ENCODE assay signal across 8 cellular contexts in genomic region chr17:68234726-68235335, GRCh38. TPM values are rescaled to one million over a fixed set of nuclear protein-coding genes. Genes with fewer than 3 reads are reported as not detected.
A peak's percentile ranks its signal among the peaks of the same experiment; 100 is the strongest.
DNase-seq lines count a peak whose midpoint lies in the region; ATAC-seq and TF ChIP-seq lines count a peak whose summit lies in the region.
"Not testable (repeated sequence)": the region's sequence is repeated elsewhere in the genome, so short reads cannot be mapped to it uniquely, and the experiment has no call there.

No MANE protein-coding gene starts in this region.

- H2AK5ac ChIP-seq in mesenchymal stem cell (ENCODE audit: low read length, severe bottlenecking) = not testable (repeated sequence)

- WGBS in mesenchymal stem cell = 66% methylated on average over 6 of the region's 12 CpGs

- not testable (repeated sequence) for H2AFZ ChIP-seq in mesenchymal stem cell (ENCODE audit: low read depth, low read length)

- not testable (repeated sequence) for H3K36me3 Mint-ChIP-seq in T-helper 17 cell (ENCODE audit: low read depth)
- peaks cover 18 to 36% of the 10 kb centered on the region in 2 donors for H3K36me3 Mint-ChIP-seq in stimulated activated naive B cell treated with anti-CD40 and anti-IgM and Interleukin-4, amounts not matched to agents 10 μg/mL and 1 μg/mL and 100 μg/mL, for 72 hours

- H2BK15ac ChIP-seq in mesenchymal stem cell (ENCODE audit: low read depth, poor library complexity, severe bottlenecking) = not testable (repeated sequence)

- H3K27ac Mint-ChIP-seq in T-helper 17 cell = peak overlapping the region; percentile 83
- peak overlapping the region; percentile 98 for H3K27ac Mint-ChIP-seq in stimulated activated naive B cell treated with anti-CD40 and anti-IgM and Interleukin-4, amounts not matched to agents 10 μg/mL and 1 μg/mL and 100 μg/mL, for 72 hours

- H3K4me1 ChIP-seq in DOHH2 (ENCODE audit: control insufficient read depth, low read length) = peaks cover 66% of the 10 kb centered on the region
- not testable (repeated sequence) for H3K4me1 ChIP-seq in mesenchymal stem cell (ENCODE audit: control insufficient read depth, insufficient read depth, low read depth, low read length)

- H3K9me2 ChIP-seq in DOHH2 (replicated peaks; ENCODE audit: control insufficient read depth, low read length) = not testable (repeated sequence)

- not testable (repeated sequence) for H3K9me3 ChIP-seq in DOHH2 (ENCODE audit: control insufficient read depth, insufficient read depth, low read length); T-helper 17 cell (ENCODE audit: control insufficient read depth, low read length, poor library complexity, severe bottlenecking); mesenchymal stem cell (ENCODE audit: control insufficient read depth, low read length)

- H2BK5ac ChIP-seq in mesenchymal stem cell (ENCODE audit: low read depth, low read length, poor library complexity, severe bottlenecking) = not testable (repeated sequence)

- not testable (repeated sequence) for H3K79me1 ChIP-seq in mesenchymal stem cell (replicated peaks; ENCODE audit: low read length, poor library complexity, severe bottlenecking)

- ATAC-seq in T-helper 17 cell = peak; percentile 9
- peak; percentile 46 to 52 for ATAC-seq in stimulated activated naive B cell treated with anti-CD40 and anti-IgM and Interleukin-4, amounts not matched to agents 10 μg/mL and 1 μg/mL and 100 μg/mL, for 72 hours (replicated peaks)

- DNase-seq in H4 (ENCODE audit: low spot score) = peak; percentile 94
- DNase-seq in M059J (ENCODE audit: low read depth) = peak; percentile 95
- peak in 1 of 3 donors; percentile 27 for DNase-seq in T-helper 17 cell
- peak; percentile 91 for DNase-seq in fibroblast of mammary gland (ENCODE audit: low read depth)
- DNase-seq in mesenchymal stem cell = peak; percentile 97
- DNase-seq in stimulated activated naive B cell treated with anti-CD40 and anti-IgM and Interleukin-4, amounts not matched to agents 10 μg/mL and 1 μg/mL and 100 μg/mL, for 72 hours = peak; percentile 74

- H3K36me3 ChIP-seq in DOHH2 (ENCODE audit: control insufficient read depth, low read length) = peaks cover 25% of the 10 kb centered on the region
- not testable (repeated sequence) for H3K36me3 ChIP-seq in mesenchymal stem cell (ENCODE audit: control insufficient read depth in 1 of 2, insufficient read depth in 2 of 2, low read depth in 1 of 2, low read length in 2 of 2)

- H3K4me3 ChIP-seq in DOHH2 (ENCODE audit: low read length) = peak overlapping the region; percentile 46
- H3K4me3 ChIP-seq in fibroblast of mammary gland (ENCODE audit: control insufficient read depth, low read depth, low read length); mesenchymal stem cell (ENCODE audit: insufficient read depth in 1 of 2, low read depth in 1 of 2, low read length in 2 of 2): not testable (repeated sequence)

- not testable (repeated sequence) for H3K4me3 Mint-ChIP-seq in T-helper 17 cell
- H3K4me3 Mint-ChIP-seq in stimulated activated naive B cell treated with anti-CD40 and anti-IgM and Interleukin-4, amounts not matched to agents 10 μg/mL and 1 μg/mL and 100 μg/mL, for 72 hours = peak overlapping the region; percentile 56 to 67

- H3K27me3 Mint-ChIP-seq in T-helper 17 cell; stimulated activated naive B cell treated with anti-CD40 and anti-IgM and Interleukin-4, amounts not matched to agents 10 μg/mL and 1 μg/mL and 100 μg/mL, for 72 hours: not testable (repeated sequence)

- TF ChIP-seq CTCF in DOHH2 (IDR thresholded peaks at IDR 0.05; ENCODE audit: low read depth, low read length, poor library complexity, severe bottlenecking); fibroblast of mammary gland (conservative IDR thresholded peaks at IDR 0.05; ENCODE audit: control insufficient read depth, insufficient read depth, low read depth, low read length): not testable (repeated sequence)

- peak overlapping the region; percentile 100 for H3K27ac ChIP-seq in DOHH2 (ENCODE audit: low read depth, low read length)
- peak overlapping the region; percentile 70 for H3K27ac ChIP-seq in angular gyrus (ENCODE audit: low read depth, low read length)
- H3K27ac ChIP-seq in mesenchymal stem cell (ENCODE audit: low read length, poor library complexity, severe bottlenecking) = peak overlapping the region; percentile 54

- H4K20me1 ChIP-seq in DOHH2 (ENCODE audit: control insufficient read depth, insufficient read depth, low read depth, low read length) = not testable (repeated sequence)

- peak overlapping the region; percentile 72 for H3K9ac ChIP-seq in mesenchymal stem cell (ENCODE audit: low read length)

- H3K9me3 Mint-ChIP-seq in stimulated activated naive B cell treated with anti-CD40 and anti-IgM and Interleukin-4, amounts not matched to agents 10 μg/mL and 1 μg/mL and 100 μg/mL, for 72 hours = not testable (repeated sequence)

- not testable (repeated sequence) for H2BK120ac ChIP-seq in mesenchymal stem cell (ENCODE audit: low read depth, low read length)

- not testable (repeated sequence) for H4K91ac ChIP-seq in mesenchymal stem cell (ENCODE audit: low read length)

- not testable (repeated sequence) for H3K23ac ChIP-seq in mesenchymal stem cell (ENCODE audit: low read length in 2 of 2)

- H2BK12ac ChIP-seq in mesenchymal stem cell (ENCODE audit: low read length in 2 of 2) = not testable (repeated sequence)

- peaks cover 33% of the 10 kb centered on the region for H3K4me1 Mint-ChIP-seq in T-helper 17 cell
- peaks cover 36 to 80% of the 10 kb centered on the region in 2 donors for H3K4me1 Mint-ChIP-seq in stimulated activated naive B cell treated with anti-CD40 and anti-IgM and Interleukin-4, amounts not matched to agents 10 μg/mL and 1 μg/mL and 100 μg/mL, for 72 hours

- not testable (repeated sequence) for H3K18ac ChIP-seq in mesenchymal stem cell (ENCODE audit: low read depth in 1 of 2, low read length in 2 of 2)

- H3F3A ChIP-seq in DOHH2 (ENCODE audit: control insufficient read depth, insufficient read depth) = peaks cover 34% of the 10 kb centered on the region

- not testable (repeated sequence) for H3K14ac ChIP-seq in mesenchymal stem cell (ENCODE audit: low read length in 2 of 2)

- H3K4me2 ChIP-seq in DOHH2 (ENCODE audit: low read length) = peak overlapping the region; percentile 74
- not testable (repeated sequence) for H3K4me2 ChIP-seq in mesenchymal stem cell (ENCODE audit: low read length, poor library complexity, severe bottlenecking)

- H3K79me2 ChIP-seq in DOHH2 (ENCODE audit: control insufficient read depth, low read length) = peaks cover 63% of the 10 kb centered on the region

- peak overlapping the region in 1 of 2 experiments; percentile 11 for H3K4ac ChIP-seq in mesenchymal stem cell (ENCODE audit: low read depth in 1 of 2, low read length in 2 of 2)

- not testable (repeated sequence) for H3K27me3 ChIP-seq in DOHH2 (ENCODE audit: control insufficient read depth, low read length); mesenchymal stem cell (ENCODE audit: control insufficient read depth in 1 of 2, insufficient read depth in 1 of 2, low read length in 2 of 2)

- not testable (repeated sequence) for H4K8ac ChIP-seq in mesenchymal stem cell (ENCODE audit: low read length)

RNA-seq across cellular contexts. Expression of gene AMZ2, which starts 13.0 kb away (rescaled TPM):
- total RNA-seq in H4 (2014; rRNA removed; shearing (Covaris generic)) = 180 and 190 TPM in 2 replicates
- total RNA-seq in M059J (2014; rRNA removed; shearing (Covaris generic)) = 96.3 and 118 TPM in 2 replicates
- 10 to 100 TPM; 57.7 to 58.5 TPM for total RNA-seq in T-helper 17 cell
- 106 TPM for polyA plus RNA-seq in mesenchymal stem cell (2013, experiment 1 of 2)
- 97.9 TPM for polyA plus RNA-seq in mesenchymal stem cell (2013, experiment 2 of 2)

RNA-seq across cellular contexts. Expression of gene SLC16A6, which starts 56.1 kb away (rescaled TPM):
- 1.2 and 2.7 TPM in 2 replicates for total RNA-seq in H4 (2014; rRNA removed; shearing (Covaris generic))
- total RNA-seq in M059J (2014; rRNA removed; shearing (Covaris generic)) = 0.20 and 2.6 TPM in 2 replicates
- total RNA-seq in T-helper 17 cell = 1 to 10 TPM; 6.4 to 9.8 TPM
- 48.0 TPM for polyA plus RNA-seq in mesenchymal stem cell (2013, experiment 1 of 2)
- polyA plus RNA-seq in mesenchymal stem cell (2013, experiment 2 of 2) = 49.8 TPM

RNA-seq across cellular contexts. Expression of gene ARSG, which starts 56.5 kb away (rescaled TPM):
- 1.3 and 5.9 TPM in 2 replicates for total RNA-seq in H4 (2014; rRNA removed; shearing (Covaris generic))
- total RNA-seq in M059J (2014; rRNA removed; shearing (Covaris generic)) = 0.86 and 3.5 TPM in 2 replicates
- 10 to 100 TPM; 17.2 to 22.4 TPM for total RNA-seq in T-helper 17 cell
- 4.5 TPM for polyA plus RNA-seq in mesenchymal stem cell (2013, experiment 1 of 2)
- polyA plus RNA-seq in mesenchymal stem cell (2013, experiment 2 of 2) = 4.7 TPM
